9 cellular contexts compared by ENCODE assay signal in genomic region chr9:98380065-98380681, GRCh38.
DNase-seq lines count a peak whose midpoint lies in the region; ATAC-seq, FAIRE-seq and TF ChIP-seq lines count a peak whose summit lies in the region.
"Had no signal": no experiment of that assay in that cellular context is flagged by ENCODE, and none has a peak within 500 bp of the region (broad histone marks: within the 10 kb centered on the region; RNA-seq: fewer than 3 reads in every experiment).

No MANE protein-coding gene starts in this region.

- no peak overlapping the region for H3K9ac ChIP-seq in adipocyte (ENCODE audit: low read length)

- H3K4me1 Mint-ChIP-seq in effector memory CD8-positive, alpha-beta T cell (ENCODE audit: low read depth in 2 of 2): no peaks in the 10 kb centered on the region

- ATAC-seq in GM18858 (IDR thresholded peaks at IDR 0.05; ENCODE audit: unreplicated experiment): no peak
- ATAC-seq in HG03432 (IDR thresholded peaks at IDR 0.05; ENCODE audit: unreplicated experiment): no peak
- no peak for ATAC-seq in effector memory CD8-positive, alpha-beta T cell (replicated peaks)

- no peak for FAIRE-seq in D721Med (lab: Jason Lieb, UNC)

- peaks cover 2 to 9% of the 10 kb centered on the region in 2 donors for H3K27me3 Mint-ChIP-seq in effector memory CD8-positive, alpha-beta T cell

- no peaks in the 10 kb centered on the region for H3K9me3 ChIP-seq in adipocyte (ENCODE audit: control insufficient read depth, low read length)

- H3K36me3 ChIP-seq in H7 (replicated peaks; ENCODE audit: control insufficient read depth, insufficient read depth, low read length) (no peaks in the 10 kb centered on the region), adipocyte (ENCODE audit: control insufficient read depth, insufficient read depth, low read length, severe bottlenecking) (no peaks in the 10 kb centered on the region)

- no peak for TF ChIP-seq CTCF in D721Med (IDR thresholded peaks at IDR 0.05; ENCODE audit: insufficient read depth, missing control alignments)

- no peak overlapping the region for H3K27ac Mint-ChIP-seq in effector memory CD8-positive, alpha-beta T cell
- H3K27ac Mint-ChIP-seq: activated T-helper 1 cell treated with anti-CD3 and anti-CD28 coated beads, Interleukin-12 subunit alpha, Interleukin-12 subunit beta, Interleukin-2, Interleukin-4 antibody, amounts not matched to agents 30 ng/mL and 10 ng/mL and 1 ng/mL, durations not matched to agents 14 hours and 24 hours and 36 hours had no signal

- H3K9me3 Mint-ChIP-seq in effector memory CD8-positive, alpha-beta T cell: no peaks in the 10 kb centered on the region
- H3K9me3 Mint-ChIP-seq: activated T-helper 1 cell treated with anti-CD3 and anti-CD28 coated beads, Interleukin-12 subunit alpha, Interleukin-12 subunit beta, Interleukin-2, Interleukin-4 antibody, amounts not matched to agents 30 ng/mL and 10 ng/mL and 1 ng/mL, durations not matched to agents 14 hours and 24 hours and 36 hours had no signal

- H3K4me3 ChIP-seq in H7 (ENCODE audit: insufficient read depth, low read depth, low read length): no peak overlapping the region
- H3K4me3 ChIP-seq in adipocyte (ENCODE audit: low read length): no peak overlapping the region

- H3K27me3 ChIP-seq in H7 (ENCODE audit: control insufficient read depth, insufficient read depth, low read length) (no peaks in the 10 kb centered on the region), adipocyte (replicated peaks; ENCODE audit: control insufficient read depth, insufficient read depth, low read length) (no peaks in the 10 kb centered on the region)

- H3K36me3 Mint-ChIP-seq in effector memory CD8-positive, alpha-beta T cell (ENCODE audit: insufficient read depth): no peaks in the 10 kb centered on the region

- DNase-seq in D721Med (ENCODE audit: insufficient read length, low spot score) (peak; percentile 15), H7 (peak; percentile 75), adipocyte (ENCODE audit: low read depth) (peak; percentile 53), mesenteric fat pad (ENCODE audit: low spot score) (peak; percentile 84)
- DNase-seq in activated CD4-positive, alpha-beta T cell treated with anti-CD3 and anti-CD28 coated beads, Interleukin-2, amount 50 U/mL, for 48 hours: no peak
- DNase-seq in effector memory CD8-positive, alpha-beta T cell: no peak

- H3K4me3 Mint-ChIP-seq in effector memory CD8-positive, alpha-beta T cell: no peak overlapping the region
- H3K4me3 Mint-ChIP-seq: activated T-helper 1 cell treated with anti-CD3 and anti-CD28 coated beads, Interleukin-12 subunit alpha, Interleukin-12 subunit beta, Interleukin-2, Interleukin-4 antibody, amounts not matched to agents 30 ng/mL and 10 ng/mL and 1 ng/mL, durations not matched to agents 14 hours and 24 hours and 36 hours had no signal

- H3K4me1 ChIP-seq in adipocyte (ENCODE audit: control insufficient read depth, insufficient read depth, low read length): peaks cover 8% of the 10 kb centered on the region

Comparison
In these comparisons a context has a peak if more than half of its experiments do, and no peak if none do; other contexts are left out.
1. DNase-seq: peak in D721Med (single experiment), H7 (single experiment), adipocyte (single experiment) and mesenteric fat pad (single experiment); none in activated CD4-positive, alpha-beta T cell treated with anti-CD3 and anti-CD28 coated beads, Interleukin-2, amount 50 U/mL, for 48 hours (0 of 2) and effector memory CD8-positive, alpha-beta T cell (0 of 3).